9 cellular contexts compared by ENCODE assay signal in the genomic region with DNA sequence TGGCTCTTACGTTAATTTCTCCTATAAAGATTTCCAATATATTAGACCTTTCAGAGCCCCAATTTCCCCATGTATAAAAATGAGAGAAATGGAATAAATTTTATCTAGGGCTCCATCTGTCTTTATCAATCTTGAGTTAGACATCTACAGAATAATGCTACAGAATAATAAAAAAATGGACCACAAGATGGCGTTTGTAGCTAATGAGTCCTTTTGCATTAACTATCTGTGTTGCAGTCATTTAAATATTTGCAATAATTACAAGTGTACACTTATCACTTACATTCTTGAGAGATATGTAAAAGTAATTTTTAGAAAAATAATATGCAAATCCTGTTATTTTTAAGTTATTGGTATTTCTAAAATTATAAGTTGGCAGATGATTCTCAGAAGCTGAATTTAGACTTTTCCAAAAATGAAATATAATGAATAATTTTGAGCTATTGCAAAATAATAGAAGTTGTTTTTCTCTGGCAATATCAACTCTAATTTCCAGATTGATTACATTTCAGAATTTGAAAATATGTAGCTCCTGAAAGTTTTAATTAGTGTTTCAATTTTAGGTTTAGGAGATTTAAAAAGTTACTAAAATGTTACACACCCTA.
A peak's percentile ranks its signal among the peaks of the same experiment; 100 is the strongest.
DNase-seq lines count a peak whose midpoint lies in the region; ATAC-seq and FAIRE-seq lines count a peak whose summit lies in the region.
"Had no signal": no experiment of that assay in that cellular context is flagged by ENCODE, and none has a peak within 500 bp of the region (broad histone marks: within the 10 kb centered on the region; RNA-seq: fewer than 3 reads in every experiment).

No MANE protein-coding gene starts in this region.

- peak; percentile 73 for FAIRE-seq in RCC 7860 (lab: Jason Lieb, UNC)

- DNase-seq in CD4-positive, CD25-positive, alpha-beta regulatory T cell: peak in 2 of 3 donors; percentile 20 to 31
- DNase-seq in RCC 7860 (ENCODE audit: low spot score): no peak
- peak; percentile 6 for DNase-seq in iris pigment epithelial cell (ENCODE audit: low read depth)
- DNase-seq in posterior cingulate gyrus: no peak
- DNase-seq in NCI-H2171 treated with DMSO at 0.1 percent for 48 hours (lab: John Stamatoyannopoulos, UW): no peak
- no peak for DNase-seq in activated naive CD4-positive, alpha-beta T cell treated with anti-CD3 and anti-CD28 coated beads for 36 hours

- H3K27me3 Mint-ChIP-seq in CD4-positive, CD25-positive, alpha-beta regulatory T cell: peaks cover 12% of the 10 kb centered on the region
- no peaks in the 10 kb centered on the region for H3K27me3 Mint-ChIP-seq in activated naive CD4-positive, alpha-beta T cell treated with anti-CD3 and anti-CD28 coated beads for 36 hours (ENCODE audit: low read depth)

- no peaks in the 10 kb centered on the region for H3K36me3 ChIP-seq in CD4-positive, CD25-positive, alpha-beta regulatory T cell (ENCODE audit: control insufficient read depth, insufficient read depth, low read length)

- H3K4me1 Mint-ChIP-seq in CD4-positive, CD25-positive, alpha-beta regulatory T cell: no peaks in the 10 kb centered on the region
- H3K4me1 Mint-ChIP-seq in activated naive CD4-positive, alpha-beta T cell treated with anti-CD3 and anti-CD28 coated beads for 36 hours (ENCODE audit: low read depth): no peaks in the 10 kb centered on the region

- no peak overlapping the region for H3K4me3 ChIP-seq in CD4-positive, CD25-positive, alpha-beta regulatory T cell (ENCODE audit: low read depth, low read length)

- no peak for ATAC-seq in CD4-positive, CD25-positive, alpha-beta regulatory T cell (ENCODE audit: low read depth in 2 of 2)
- peak; percentile 42 for ATAC-seq in GM19463 (IDR thresholded peaks at IDR 0.05; ENCODE audit: unreplicated experiment)
- ATAC-seq in GM18498 (IDR thresholded peaks at IDR 0.05; ENCODE audit: unreplicated experiment): no peak

- H3K27ac Mint-ChIP-seq in CD4-positive, CD25-positive, alpha-beta regulatory T cell: no peak overlapping the region
- no peak overlapping the region for H3K27ac Mint-ChIP-seq in activated naive CD4-positive, alpha-beta T cell treated with anti-CD3 and anti-CD28 coated beads for 36 hours

- no peaks in the 10 kb centered on the region for H3K4me1 ChIP-seq in CD4-positive, CD25-positive, alpha-beta regulatory T cell (ENCODE audit: control insufficient read depth, insufficient read depth, low read length, poor library complexity, severe bottlenecking)

- CTCF ChIA-PET in activated naive CD4-positive, alpha-beta T cell treated with anti-CD3 and anti-CD28 coated beads for 36 hours (lab: Charles Lee): interaction anchor here (0.6 to 3.5 kb wide), 13 partner anchors 10 to 732 kb away, joined by 3 to 28 read pairs (median 3); no protein-coding TSS in a partner anchor

- H3K4me3 Mint-ChIP-seq in CD4-positive, CD25-positive, alpha-beta regulatory T cell: no peak overlapping the region
- no peak overlapping the region for H3K4me3 Mint-ChIP-seq in activated naive CD4-positive, alpha-beta T cell treated with anti-CD3 and anti-CD28 coated beads for 36 hours

- H3K36me3 Mint-ChIP-seq in CD4-positive, CD25-positive, alpha-beta regulatory T cell: no peaks in the 10 kb centered on the region
- no peaks in the 10 kb centered on the region for H3K36me3 Mint-ChIP-seq in activated naive CD4-positive, alpha-beta T cell treated with anti-CD3 and anti-CD28 coated beads for 36 hours (ENCODE audit: low read depth)

- no peaks in the 10 kb centered on the region for H3K27me3 ChIP-seq in CD4-positive, CD25-positive, alpha-beta regulatory T cell (ENCODE audit: control insufficient read depth, insufficient read depth, low read length)

- no peaks in the 10 kb centered on the region for H3K9me3 ChIP-seq in CD4-positive, CD25-positive, alpha-beta regulatory T cell (ENCODE audit: control insufficient read depth in 2 of 2, low read length in 2 of 2)

- no peaks in the 10 kb centered on the region for H3K9me3 Mint-ChIP-seq in CD4-positive, CD25-positive, alpha-beta regulatory T cell
- H3K9me3 Mint-ChIP-seq in activated naive CD4-positive, alpha-beta T cell treated with anti-CD3 and anti-CD28 coated beads for 36 hours: no peaks in the 10 kb centered on the region

- intact Hi-C loops in posterior cingulate gyrus (cut with DNase I): loop anchor here (5.0 kb wide), 1 partner anchor 958 kb away; no protein-coding TSS in a partner anchor
- intact Hi-C loops in activated naive CD4-positive, alpha-beta T cell treated with anti-CD3 and anti-CD28 coated beads for 36 hours (cut with micrococcal nuclease): loop anchor here (1.0 to 5.0 kb wide), 2 partner anchors 433 to 732 kb away; no protein-coding TSS in a partner anchor

- H3K27ac ChIP-seq in CD4-positive, CD25-positive, alpha-beta regulatory T cell (ENCODE audit: insufficient read depth, low read length, poor library complexity, severe bottlenecking): no peak overlapping the region
- H3K27ac ChIP-seq: HL-60 had no signal

Comparison
In these comparisons a context has a peak if more than half of its experiments do, and no peak if none do; other contexts are left out.
1. DNase-seq: peak in CD4-positive, CD25-positive, alpha-beta regulatory T cell (2 of 3) and iris pigment epithelial cell (single experiment); none in RCC 7860 (single experiment), posterior cingulate gyrus (0 of 10), NCI-H2171 treated with DMSO at 0.1 percent for 48 hours (single experiment) and activated naive CD4-positive, alpha-beta T cell treated with anti-CD3 and anti-CD28 coated beads for 36 hours (single experiment).